Comparison of ENCODE assay signal across 9 cellular contexts in the genomic region with DNA sequence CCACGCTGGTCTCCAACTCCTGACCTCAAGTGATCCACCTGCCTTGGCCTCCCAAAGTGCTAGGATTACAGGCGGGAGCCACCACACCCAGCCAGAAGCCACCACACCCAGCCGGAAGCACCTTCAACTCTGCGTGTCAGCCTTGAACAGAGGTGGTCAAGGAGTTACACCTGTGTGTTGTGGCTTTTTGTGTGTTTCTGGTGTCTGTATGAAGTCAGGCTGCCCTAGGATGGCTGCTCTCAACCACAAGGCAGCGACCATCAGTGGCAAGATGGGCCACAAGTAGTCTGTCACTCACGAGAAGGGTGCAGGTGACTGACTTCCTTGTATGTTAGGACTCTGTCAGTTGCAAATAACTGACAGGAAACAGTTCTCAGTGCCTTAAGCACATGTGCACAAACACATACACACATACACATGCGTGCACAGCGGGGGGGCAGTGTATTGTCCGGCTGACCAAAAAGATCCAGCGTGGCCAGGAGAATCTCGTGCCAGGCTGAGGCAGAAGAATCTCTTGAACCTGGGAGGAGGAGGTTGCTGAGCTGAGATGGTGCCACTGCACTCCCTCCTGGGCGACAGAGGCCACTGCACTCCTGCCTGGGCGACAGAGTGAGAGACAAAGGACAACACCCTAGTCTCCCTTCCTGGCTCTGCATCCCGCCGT. TPM values are rescaled to one million over a fixed set of nuclear protein-coding genes. Genes with fewer than 3 reads are reported as not detected.
DNase-seq lines count a peak whose midpoint lies in the region; ATAC-seq, FAIRE-seq and TF ChIP-seq lines count a peak whose summit lies in the region.
"Had no signal": no experiment of that assay in that cellular context is flagged by ENCODE, and none has a peak within 500 bp of the region (broad histone marks: within the 10 kb centered on the region; RNA-seq: fewer than 3 reads in every experiment).

No MANE protein-coding gene starts in this region.

- H3K4me1 ChIP-seq in Panc1 (ENCODE audit: control insufficient read depth, insufficient read depth, low read length), result no peaks in the 10 kb centered on the region

- no peaks in the 10 kb centered on the region for H3K9me3 Mint-ChIP-seq in MCF 10A (ENCODE audit: unreplicated experiment)

- H3K4me3 Mint-ChIP-seq in MCF 10A (ENCODE audit: unreplicated experiment), result no peak overlapping the region

- H3K36me3 ChIP-seq in Panc1 (ENCODE audit: control insufficient read depth, insufficient read depth, low read length), result no peaks in the 10 kb centered on the region

- ATAC-seq in Panc1 (peak; percentile 83), GM18867 (IDR thresholded peaks at IDR 0.05; ENCODE audit: unreplicated experiment) (no peak)

- no peak overlapping the region for H3K4me3 ChIP-seq in Panc1 (ENCODE audit: low read depth in 2 of 2, low read length in 2 of 2)

- no peaks in the 10 kb centered on the region for H3K9me3 ChIP-seq in Panc1 (ENCODE audit: control insufficient read depth, insufficient read depth, low read depth, low read length)

- POLR2A ChIA-PET in Panc1 (lab: Charles Lee) (interaction anchor here (0.6 kb wide), 1 partner anchor 190 kb away, joined by 5 read pairs; no protein-coding TSS in a partner anchor), MCF 10A (lab: Yijun Ruan, JAX) (interaction anchor here (1.2 kb wide), 1 partner anchor 15 kb away, joined by 4 read pairs; no protein-coding TSS in a partner anchor)

- in situ Hi-C loops in Panc1 (cut with HindIII; ENCODE audit: low pct_unique_long_range_greater_than_20kb, low sequenced_read_pairs), result no loop called here

- H3K36me3 Mint-ChIP-seq in MCF 10A (ENCODE audit: insufficient read depth, unreplicated experiment), result peaks cover 7% of the 10 kb centered on the region

- no peak for TF ChIP-seq POLR2A in GM12892 (IDR thresholded peaks at IDR 0.05; ENCODE audit: low read depth, low read length)

- H3K27ac Mint-ChIP-seq in MCF 10A (ENCODE audit: low read depth, unreplicated experiment), result no peak overlapping the region

- intact Hi-C loops in Panc1 (cut with micrococcal nuclease; ENCODE audit: unreplicated experiment), result no loop called here
- intact Hi-C loops in MCF 10A (cut with micrococcal nuclease), result no loop called here

- no peaks in the 10 kb centered on the region for H3K4me1 Mint-ChIP-seq in MCF 10A (ENCODE audit: insufficient read depth, unreplicated experiment)

- H3K27me3 ChIP-seq in Panc1 (ENCODE audit: control insufficient read depth, insufficient read depth, low read length), result no peaks in the 10 kb centered on the region

- peak; percentile 69 for TF ChIP-seq CTCF in GM12872 (IDR thresholded peaks at IDR 0.05; ENCODE audit: insufficient read depth, low read depth, low read length)
- TF ChIP-seq CTCF in Panc1 (IDR thresholded peaks at IDR 0.05), result no peak; the same call in 1 of the 2 replicates
- peak; percentile 27 for TF ChIP-seq CTCF in MCF 10A (IDR thresholded peaks at IDR 0.05; ENCODE audit: unreplicated experiment)

- no peak for FAIRE-seq in GM12892 (lab: Jason Lieb, UNC)
- FAIRE-seq: endothelial cell of umbilical vein had no signal

- DNase-seq in Panc1 (ENCODE audit: low read depth, low spot score), result no peak
- DNase-seq in MCF 10A (ENCODE audit: unreplicated experiment), result peak; percentile 17
- DNase-seq in stimulated activated CD4-positive, alpha-beta T cell treated with anti-CD3 and anti-CD28 coated beads, Interleukin-15, amount 100 ng/mL, for 24 hours, result peak; percentile 51
- DNase-seq in AG08395 (ENCODE audit: low spot score), result no peak
- no peak for DNase-seq in foreskin melanocyte
- no peak for DNase-seq in GM12892 (ENCODE audit: insufficient read length)

- no peaks in the 10 kb centered on the region for H3K27me3 Mint-ChIP-seq in MCF 10A (ENCODE audit: insufficient read depth, unreplicated experiment)

- BruUV-seq in Panc1 (replicated peaks; lab: Mats Ljungman, UMichigan) (no TSS peak), MCF 10A (replicated peaks; lab: Mats Ljungman, UMichigan) (no TSS peak)

- CTCF ChIA-PET in Panc1 (lab: Charles Lee) (interaction anchor here (0.5 kb wide), 1 partner anchor 347 kb away, joined by 5 read pairs; no protein-coding TSS in a partner anchor), MCF 10A (lab: Yijun Ruan, JAX) (interaction anchor here (1.2 kb wide), 1 partner anchor 39 kb away, joined by 3 read pairs; no protein-coding TSS in a partner anchor)

- H3K27ac ChIP-seq in Panc1 (ENCODE audit: low read length), result no peak overlapping the region

RNA-seq across cellular contexts. Expression of gene P2RX4, which starts 13.5 kb away (rescaled TPM):
- total RNA-seq in Panc1 (2021; ENCODE audit: unreplicated experiment) (12.4 TPM), MCF 10A (2022) (8.1 and 10.7 TPM in 2 replicates)
- 20.5 TPM for polyA plus RNA-seq in Panc1 (2012; ENCODE audit: insufficient read length)
- 18.4 TPM for polyA plus RNA-seq in GM12892 (2012; ENCODE audit: missing spikeins)

Comparison
In these comparisons a context has a peak if more than half of its experiments do, and no peak if none do; other contexts are left out.
1. DNase-seq: peak in MCF 10A (single experiment) and stimulated activated CD4-positive, alpha-beta T cell treated with anti-CD3 and anti-CD28 coated beads, Interleukin-15, amount 100 ng/mL, for 24 hours (single experiment); none in Panc1 (single experiment), AG08395 (single experiment), foreskin melanocyte (single experiment) and GM12892 (single experiment).